In genomic region chr15:82621970-82622369, GRCh38 we compare ENCODE assay signal across 20 cellular contexts. TPM values are rescaled to one million over a fixed set of nuclear protein-coding genes. Genes with fewer than 3 reads are reported as not detected.
DNase-seq lines count a peak whose midpoint lies in the region; ATAC-seq, FAIRE-seq and TF ChIP-seq lines count a peak whose summit lies in the region.
"Had no signal": no experiment of that assay in that cellular context is flagged by ENCODE, and none has a peak within 500 bp of the region (broad histone marks: within the 10 kb centered on the region; RNA-seq: fewer than 3 reads in every experiment).

No MANE protein-coding gene starts in this region.

- TF ChIP-seq CTCF in astrocyte of the cerebellum (IDR thresholded peaks at IDR 0.05; ENCODE audit: low read depth, low read length, missing control alignments) (peak; percentile 2), keratinocyte (optimal IDR thresholded peaks at IDR 0.05 in 1 of 3, IDR thresholded peaks at IDR 0.05 in 1 of 3, conservative IDR thresholded peaks at IDR 0.05 in 1 of 3; ENCODE audit: extremely low read depth in 1 of 3, insufficient read depth in 2 of 3, low read length in 3 of 3) (peak; percentile 18 to 52 (median 27)), MM.1S (IDR thresholded peaks at IDR 0.05; ENCODE audit: low read length) (no peak)

- H4K20me1 ChIP-seq in keratinocyte (ENCODE audit: control insufficient read depth, extremely low read depth, insufficient read depth, low read length) = no peaks in the 10 kb centered on the region
- H4K20me1 ChIP-seq in MM.1S (ENCODE audit: insufficient read depth, low read length) = no peaks in the 10 kb centered on the region

- CTCF ChIA-PET in HEK293T (lab: Yijun Ruan, JAX) = interaction anchor here (0.8 kb wide), 1 partner anchor 74 kb away, joined by 3 read pairs; no protein-coding TSS in a partner anchor

- no peaks in the 10 kb centered on the region for H3K9me2 ChIP-seq in MM.1S (replicated peaks; ENCODE audit: insufficient read depth, low read length)

- DNase-seq in DMS53 (lab: John Stamatoyannopoulos, UW) (peak; percentile 13), DMS53 treated with DMSO at 0.1 percent for 48 hours (lab: John Stamatoyannopoulos, UW; ENCODE audit: unreplicated experiment) (no peak), HEK293T (ENCODE audit: extremely low spot score) (peak; percentile 29), astrocyte of the cerebellum (ENCODE audit: low read depth) (no peak), keratinocyte (ENCODE audit: low read depth, low spot score) (no peak), NOMO-1 (lab: John Stamatoyannopoulos, UW; ENCODE audit: unreplicated experiment in 2 of 2) (no peak), MM.1S (no peak)
- DNase-seq: activated CD4-positive, alpha-beta T cell treated with anti-CD3 and anti-CD28 coated beads for 4 hours; activated CD8-positive, alpha-beta memory T cell treated with anti-CD3 and anti-CD28 coated beads, Interleukin-2, amount 50 U/mL, for 4 hours; anterior cingulate cortex; heart left ventricle; IMR-90; kidney; mesenchymal stem cell; NCI-H2171 treated with DMSO at 0.1 percent for 48 hours; nephron progenitor cell; SHP77 treated with DMSO at 0.1 percent for 48 hours; stimulated activated naive CD8-positive, alpha-beta T cell treated with anti-CD3 and anti-CD28 coated beads, Interleukin-15, amount 100 ng/mL, for 72 hours had no signal

- FAIRE-seq in keratinocyte (lab: Jason Lieb, UNC) = no peak
- FAIRE-seq: colon, kidney had no signal

- no peaks in the 10 kb centered on the region for H3K9me1 ChIP-seq in keratinocyte (ENCODE audit: control insufficient read depth, extremely low read depth, insufficient read depth, low read length)

- H3K9ac ChIP-seq in keratinocyte (ENCODE audit: control insufficient read depth, extremely low read depth, insufficient read depth, low read length) (no peak overlapping the region), MM.1S (ENCODE audit: low read length) (no peak overlapping the region)

- H3K4me1 ChIP-seq in keratinocyte (ENCODE audit: control insufficient read depth, extremely low read depth, insufficient read depth, low read length) (no peaks in the 10 kb centered on the region), MM.1S (ENCODE audit: low read length) (no peaks in the 10 kb centered on the region)
- H3K4me1 ChIP-seq: heart left ventricle had no signal

- POLR2A ChIA-PET in HEK293T (lab: Yijun Ruan, JAX) = no interaction called here

- no peak overlapping the region for H3K4me3 ChIP-seq in astrocyte of the cerebellum (ENCODE audit: low read depth, low read length)
- no peak overlapping the region for H3K4me3 ChIP-seq in keratinocyte (ENCODE audit: control insufficient read depth in 2 of 3, extremely low read depth in 1 of 3, insufficient read depth in 2 of 3, low read depth in 1 of 3, low read length in 3 of 3)
- no peak overlapping the region for H3K4me3 ChIP-seq in MM.1S (ENCODE audit: low read length)
- H3K4me3 ChIP-seq: heart left ventricle had no signal

- no peak overlapping the region for H3K4me2 ChIP-seq in keratinocyte (ENCODE audit: control insufficient read depth, extremely low read depth, insufficient read depth, low read depth, low read length)
- no peak overlapping the region for H3K4me2 ChIP-seq in MM.1S (ENCODE audit: low read depth, low read length)

- H2AFZ ChIP-seq in keratinocyte (ENCODE audit: control insufficient read depth, low read length) (no peak overlapping the region), MM.1S (ENCODE audit: low read length) (no peak overlapping the region)

- in situ Hi-C loops in astrocyte of the cerebellum (cut with HindIII; ENCODE audit: low sequenced_read_pairs) = no loop called here

- dilution Hi-C loops in keratinocyte (cut with MboI; ENCODE audit: extremely low pct_ligation_motif_present, low sequenced_read_pairs) = no loop called here

- ATAC-seq in HG02870 (IDR thresholded peaks at IDR 0.05; ENCODE audit: unreplicated experiment) = no peak
- ATAC-seq: heart left ventricle; stimulated activated naive CD8-positive, alpha-beta T cell treated with anti-CD3 and anti-CD28 coated beads, Interleukin-15, amount 100 ng/mL, for 72 hours had no signal

- H3F3A ChIP-seq in MM.1S (ENCODE audit: insufficient read depth, low read length) = no peaks in the 10 kb centered on the region

- no peaks in the 10 kb centered on the region for H3K36me3 ChIP-seq in keratinocyte (ENCODE audit: control insufficient read depth in 2 of 2, extremely low read depth in 1 of 2, insufficient read depth in 2 of 2, low read length in 2 of 2)
- no peaks in the 10 kb centered on the region for H3K36me3 ChIP-seq in MM.1S (replicated peaks; ENCODE audit: insufficient read depth, low read length)
- H3K36me3 ChIP-seq: heart left ventricle had no signal

- H3K27me3 ChIP-seq in keratinocyte (ENCODE audit: control insufficient read depth, extremely low read depth, insufficient read depth, low read length) = no peaks in the 10 kb centered on the region
- H3K27me3 ChIP-seq in MM.1S (replicated peaks; ENCODE audit: insufficient read depth, low read length) = no peaks in the 10 kb centered on the region

- H3K79me2 ChIP-seq in keratinocyte (ENCODE audit: control insufficient read depth, insufficient read depth, low read length) (no peaks in the 10 kb centered on the region), MM.1S (ENCODE audit: low read length) (no peaks in the 10 kb centered on the region)

- H3K27ac ChIP-seq in keratinocyte (ENCODE audit: control insufficient read depth, insufficient read depth, low read length) (no peak overlapping the region), MM.1S (ENCODE audit: low read length) (no peak overlapping the region)
- H3K27ac ChIP-seq: heart left ventricle had no signal

- H3K9me3 ChIP-seq in keratinocyte (ENCODE audit: control insufficient read depth, low read depth, low read length) (no peaks in the 10 kb centered on the region), MM.1S (replicated peaks; ENCODE audit: insufficient read depth, low read length) (no peaks in the 10 kb centered on the region)
- H3K9me3 ChIP-seq: heart left ventricle had no signal

TF ChIP-seq in HEK293T, 16 proteins besides CTCF, POLR2A, EP300 and RAD21:
- TF ChIP-seq FOXK2 (IDR thresholded peaks at IDR 0.05) = no peak
- no peak for TF ChIP-seq SUZ12 (IDR thresholded peaks at IDR 0.05)
- TF ChIP-seq HDGF (IDR thresholded peaks at IDR 0.05; ENCODE audit: borderline replicate concordance) = no peak
- no peak for TF ChIP-seq PKNOX1 (IDR thresholded peaks at IDR 0.05)
- no peak for TF ChIP-seq SP1 (IDR thresholded peaks at IDR 0.05)
- TF ChIP-seq FOXM1 (IDR thresholded peaks at IDR 0.05; ENCODE audit: borderline replicate concordance) = no peak
- TF ChIP-seq ELF4 (IDR thresholded peaks at IDR 0.05) = no peak

RNA-seq across cellular contexts. Expression of gene CPEB1, which starts 25.2 kb away (rescaled TPM):
- polyA plus RNA-seq in keratinocyte = 0.09 to 0.18 TPM (median 0.16 TPM) in 3 replicates
- not detected for polyA plus RNA-seq in keratinocyte (2011; ENCODE audit: low read depth)
- polyA plus RNA-seq in keratinocyte (2011; cell fraction: cytosol; rRNA removed) = 0.22 and 0.27 TPM in 2 replicates
- polyA plus RNA-seq in keratinocyte (2011; cell fraction: nucleus; rRNA removed) = 0.44 and 0.74 TPM in 2 replicates
- polyA plus RNA-seq in keratinocyte (2012; ENCODE audit: low replicate concordance) = 0.14 and 0.35 TPM in 2 replicates
- polyA minus RNA-seq in keratinocyte = not detected in 3 replicates
- polyA minus RNA-seq in keratinocyte (2011; cell fraction: cytosol; rRNA and poly(A)+ RNA removed) = not detected
- polyA minus RNA-seq in keratinocyte (2011; cell fraction: nucleus; rRNA and poly(A)+ RNA removed) = 0.39 and 0.42 TPM in 2 replicates

Comparison
In these comparisons a context has a peak if more than half of its experiments do, and no peak if none do; other contexts are left out.
1. DNase-seq: peak in DMS53 (single experiment) and HEK293T (single experiment); none in DMS53 treated with DMSO at 0.1 percent for 48 hours (single experiment), astrocyte of the cerebellum (single experiment), keratinocyte (single experiment), NOMO-1 (0 of 2) and MM.1S (single experiment).